In genomic region chr15:74842581-74843444, GRCh38 we compare ENCODE assay signal across 8 cellular contexts. TPM values are rescaled to one million over a fixed set of nuclear protein-coding genes. Genes with fewer than 3 reads are reported as not detected.
DNase-seq lines count a peak whose midpoint lies in the region; ATAC-seq and TF ChIP-seq lines count a peak whose summit lies in the region.

A gene with protein sequence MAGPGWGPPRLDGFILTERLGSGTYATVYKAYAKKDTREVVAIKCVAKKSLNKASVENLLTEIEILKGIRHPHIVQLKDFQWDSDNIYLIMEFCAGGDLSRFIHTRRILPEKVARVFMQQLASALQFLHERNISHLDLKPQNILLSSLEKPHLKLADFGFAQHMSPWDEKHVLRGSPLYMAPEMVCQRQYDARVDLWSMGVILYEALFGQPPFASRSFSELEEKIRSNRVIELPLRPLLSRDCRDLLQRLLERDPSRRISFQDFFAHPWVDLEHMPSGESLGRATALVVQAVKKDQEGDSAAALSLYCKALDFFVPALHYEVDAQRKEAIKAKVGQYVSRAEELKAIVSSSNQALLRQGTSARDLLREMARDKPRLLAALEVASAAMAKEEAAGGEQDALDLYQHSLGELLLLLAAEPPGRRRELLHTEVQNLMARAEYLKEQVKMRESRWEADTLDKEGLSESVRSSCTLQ (minus strand): TSS chr15:74843156. CDS start chr15:74843105, 51 bp downstream.

- peak; percentile 14 to 81 for TF ChIP-seq EP300 in tibial nerve (IDR thresholded peaks at IDR 0.05)

- H2BK5ac ChIP-seq in trophoblast cell (ENCODE audit: low read depth, low read length, poor library complexity): peak within 1 kb of the TSS; percentile 78

- peak; percentile 53 to 72 for TF ChIP-seq POLR2A in tibial nerve (IDR thresholded peaks at IDR 0.05)

- ATAC-seq in HG02840 (IDR thresholded peaks at IDR 0.05; ENCODE audit: low FRiP score, unreplicated experiment): peak; percentile 71

- H3K14ac ChIP-seq in trophoblast cell (ENCODE audit: low read length): peak within 1 kb of the TSS; percentile 72

- H3K23ac ChIP-seq in trophoblast cell (ENCODE audit: low read length): no peak within 1 kb of the TSS

- H2AFZ ChIP-seq in trophoblast cell (ENCODE audit: insufficient read depth, low read length, poor library complexity): peak within 1 kb of the TSS; percentile 84

- WGBS in trophoblast cell (ENCODE audit: extremely low coverage, insufficient coverage, insufficient read length): no CpG with 5 or more reads among the region's 84 CpGs
- 0% methylated on average over 20 to 79 of the region's 84 CpGs for WGBS in tibial nerve, 2 donors

- peaks cover 16% of the 10 kb centered on the region for H3K4me1 ChIP-seq in adipocyte (ENCODE audit: control insufficient read depth, insufficient read depth, low read length)
- peaks cover 5% of the 10 kb centered on the region for H3K4me1 ChIP-seq in cardiac muscle cell (ENCODE audit: low read depth)
- peaks cover 11 to 12% of the 10 kb centered on the region in 2 experiments for H3K4me1 ChIP-seq in trophoblast cell (ENCODE audit: control insufficient read depth in 1 of 2, insufficient read depth in 2 of 2, low read length in 2 of 2)
- H3K4me1 ChIP-seq in tibial nerve: peaks cover 0 to 34% (median 11%) of the 10 kb centered on the region in 4 donors

- peaks cover 3% of the 10 kb centered on the region for H3K79me2 ChIP-seq in trophoblast cell (ENCODE audit: control insufficient read depth, insufficient read depth, low read length, poor library complexity)

- H3K18ac ChIP-seq in trophoblast cell (ENCODE audit: low read length): peak within 1 kb of the TSS; percentile 67

- H2BK120ac ChIP-seq in trophoblast cell (ENCODE audit: insufficient read depth, low read length, poor library complexity): peak within 1 kb of the TSS; percentile 55

- H3K4ac ChIP-seq in trophoblast cell (ENCODE audit: low read depth, low read length): peak within 1 kb of the TSS; percentile 48

- H3K27me3 ChIP-seq in adipocyte (replicated peaks; ENCODE audit: control insufficient read depth, insufficient read depth, low read length): no peaks in the 10 kb centered on the region
- H3K27me3 ChIP-seq in cardiac muscle cell: no peaks in the 10 kb centered on the region
- H3K27me3 ChIP-seq in trophoblast cell (ENCODE audit: insufficient read depth, low read length): no peaks in the 10 kb centered on the region
- no peaks in the 10 kb centered on the region for H3K27me3 ChIP-seq in tibial nerve

- H3K27ac ChIP-seq in cardiac muscle cell: peak within 1 kb of the TSS; percentile 88
- peak within 1 kb of the TSS; percentile 81 for H3K27ac ChIP-seq in trophoblast cell (ENCODE audit: low read depth, low read length)
- H3K27ac ChIP-seq in tibial nerve: peak within 1 kb of the TSS; percentile 83 to 94 (median 88)

- H3K79me1 ChIP-seq in trophoblast cell (ENCODE audit: low read length): peaks cover 6% of the 10 kb centered on the region

- DNase-seq in NCI-H1436 (lab: John Stamatoyannopoulos, UW) (peak; percentile 92), T follicular helper cell (ENCODE audit: low read depth) (peak; percentile 91), adipocyte (ENCODE audit: low read depth) (peak; percentile 96), cardiac muscle cell (ENCODE audit: low read depth in 1 of 2, low spot score in 1 of 2) (peak; percentile 95), trophoblast cell (peak; percentile 89 to 92), tibial nerve (ENCODE audit: low spot score in 2 of 2) (peak; percentile 81 to 85)

- peak within 1 kb of the TSS; percentile 85 for H4K91ac ChIP-seq in trophoblast cell (ENCODE audit: low read depth, low read length)

- H3K9me3 ChIP-seq in adipocyte (ENCODE audit: control insufficient read depth, low read length) (no peaks in the 10 kb centered on the region), cardiac muscle cell (ENCODE audit: low read depth) (no peaks in the 10 kb centered on the region), trophoblast cell (ENCODE audit: insufficient read depth, low read depth, low read length) (no peaks in the 10 kb centered on the region), tibial nerve (no peaks in the 10 kb centered on the region)

- H3K4me2 ChIP-seq in trophoblast cell (ENCODE audit: low read length): peak within 1 kb of the TSS; percentile 95

- peak; percentile 76 for TF ChIP-seq CTCF in GM12874 (IDR thresholded peaks at IDR 0.05; ENCODE audit: insufficient read depth, low read depth, low read length)
- TF ChIP-seq CTCF in cardiac muscle cell (IDR thresholded peaks at IDR 0.05; ENCODE audit: low read depth, low read length): peak; percentile 41
- TF ChIP-seq CTCF in tibial nerve (IDR thresholded peaks at IDR 0.05): peak; percentile 88 to 97 (median 96)

- H3K9ac ChIP-seq in adipocyte (ENCODE audit: low read length): peak within 1 kb of the TSS; percentile 96
- peak within 1 kb of the TSS; percentile 90 for H3K9ac ChIP-seq in trophoblast cell (ENCODE audit: low read length)

- peak within 1 kb of the TSS; percentile 96 for H3K4me3 ChIP-seq in adipocyte (ENCODE audit: low read length)
- peak within 1 kb of the TSS; percentile 91 for H3K4me3 ChIP-seq in cardiac muscle cell
- peak within 1 kb of the TSS; percentile 91 for H3K4me3 ChIP-seq in trophoblast cell (ENCODE audit: low read depth, low read length)
- peak within 1 kb of the TSS; percentile 90 to 94 (median 91) for H3K4me3 ChIP-seq in tibial nerve

- peak within 1 kb of the TSS; percentile 92 for H4K8ac ChIP-seq in trophoblast cell (ENCODE audit: low read depth, low read length)

- H2AK5ac ChIP-seq in trophoblast cell (ENCODE audit: low read length): peak within 1 kb of the TSS; percentile 60

- H4K12ac ChIP-seq in trophoblast cell (ENCODE audit: low read depth, low read length): peak within 1 kb of the TSS; percentile 81

- H3K36me3 ChIP-seq in adipocyte (ENCODE audit: control insufficient read depth, insufficient read depth, low read length, severe bottlenecking) (peaks cover 17% of the 10 kb centered on the region), cardiac muscle cell (peaks cover 4% of the 10 kb centered on the region), trophoblast cell (ENCODE audit: control insufficient read depth in 1 of 2, insufficient read depth in 2 of 2, low read length in 2 of 2) (peaks cover 18 to 24% of the 10 kb centered on the region in 2 experiments), tibial nerve (peaks cover 0 to 66% (median 7%) of the 10 kb centered on the region in 3 donors)

- no peak within 1 kb of the TSS for H2BK12ac ChIP-seq in trophoblast cell (ENCODE audit: low read length)

RNA-seq across cellular contexts. Expression of the gene that starts here (rescaled TPM):
- 39.5 and 52.4 TPM in 2 replicates for total RNA-seq in cardiac muscle cell
- 40.0 and 54.6 TPM in 2 replicates for polyA plus RNA-seq in cardiac muscle cell
- 9.3 and 10.1 TPM in 2 replicates for polyA plus RNA-seq in trophoblast cell (2013)
- 10 to 100 TPM; 42.6 to 86.7 (median 48.9) TPM for total RNA-seq in tibial nerve

Comparison
In these comparisons a context has a peak if more than half of its experiments do, and no peak if none do; other contexts are left out.
1. Peak in every context shown above with its lines: DNase-seq, ATAC-seq, H3K4me3 ChIP-seq and H3K27ac ChIP-seq.
2. CTCF ChIP-seq: peak in every context shown above with its lines; median percentile 96 in tibial nerve; 76 in GM12874; 41 in cardiac muscle cell.